ENCODE assay signal across 1 cellular context in genomic region chr2:222301296-222301997, GRCh38.
A peak's percentile ranks its signal among the peaks of the same experiment; 100 is the strongest.
TF ChIP-seq lines count a peak whose summit lies in the region.

No MANE protein-coding gene starts in this region.

TF ChIP-seq in GM23338, 12 proteins besides CTCF, POLR2A, EP300 and RAD21 (continued from another document):
- no peak for TF ChIP-seq REST (IDR thresholded peaks at IDR 0.05; ENCODE audit: unreplicated experiment)
- TF ChIP-seq STAT1 (IDR thresholded peaks at IDR 0.05; ENCODE audit: unreplicated experiment) = no peak
- TF ChIP-seq CREB1 (CRISPR knock-in tag; IDR thresholded peaks at IDR 0.05; ENCODE audit: low read depth) = no peak
- peak; percentile 61 for TF ChIP-seq EZH2 (IDR thresholded peaks at IDR 0.05; ENCODE audit: low read depth, unreplicated experiment)
- TF ChIP-seq ZNF331 (CRISPR knock-in tag; IDR thresholded peaks at IDR 0.05; ENCODE audit: low read depth) = no peak
- TF ChIP-seq EZH2phosphoT487 (IDR thresholded peaks at IDR 0.05; ENCODE audit: unreplicated experiment) = peak; percentile 14
- no peak for TF ChIP-seq ZNF462 (CRISPR knock-in tag; IDR thresholded peaks at IDR 0.05)
- no peak for TF ChIP-seq NANOG (IDR thresholded peaks at IDR 0.05; ENCODE audit: borderline replicate concordance)
- no peak for TF ChIP-seq JUNB (IDR thresholded peaks at IDR 0.05; ENCODE audit: unreplicated experiment)
- TF ChIP-seq ZNF114 (CRISPR knock-in tag; IDR thresholded peaks at IDR 0.05) = no peak
- TF ChIP-seq ETS1 (IDR thresholded peaks at IDR 0.05) = no peak
